In the genomic region with DNA sequence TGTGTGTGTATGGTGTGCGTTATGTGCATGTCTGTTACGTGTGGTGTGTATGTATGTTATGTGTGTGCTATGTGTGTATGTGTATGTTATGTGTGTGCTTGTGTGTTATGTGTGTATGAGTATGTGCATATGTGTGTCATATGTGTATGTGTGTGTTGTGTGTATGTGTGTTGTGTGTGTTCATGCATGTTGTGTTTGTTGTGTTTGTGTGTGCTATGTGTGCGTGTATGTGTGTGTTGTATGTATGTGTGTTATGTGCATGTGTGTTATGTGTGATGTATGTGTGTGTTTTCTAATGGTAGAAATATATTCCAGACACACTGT, we compare ENCODE assay signal across 17 cellular contexts. TPM values are rescaled to one million over a fixed set of nuclear protein-coding genes. Genes with fewer than 3 reads are reported as not detected.
A peak's percentile ranks its signal among the peaks of the same experiment; 100 is the strongest.
DNase-seq lines count a peak whose midpoint lies in the region; ATAC-seq, FAIRE-seq and TF ChIP-seq lines count a peak whose summit lies in the region.
"Had no signal": no experiment of that assay in that cellular context is flagged by ENCODE, and none has a peak within 500 bp of the region (broad histone marks: within the 10 kb centered on the region; RNA-seq: fewer than 3 reads in every experiment).

No MANE protein-coding gene starts in this region.

- TF ChIP-seq CTCF in RWPE2 (IDR thresholded peaks at IDR 0.05; ENCODE audit: poor library complexity, severe bottlenecking) (no peak), gastroesophageal sphincter (IDR thresholded peaks at IDR 0.05) (no peak)

- H3K36me3 ChIP-seq in RWPE2 (ENCODE audit: low read depth) (no peaks in the 10 kb centered on the region), gastroesophageal sphincter (no peaks in the 10 kb centered on the region), skeletal muscle tissue (ENCODE audit: control insufficient read depth in 3 of 3, insufficient read depth in 3 of 3, low read length in 3 of 3) (no peaks in the 10 kb centered on the region)
- H3K36me3 ChIP-seq: adrenal gland had no signal

- TF ChIP-seq POLR2A in GM12892 (IDR thresholded peaks at IDR 0.05; ENCODE audit: low read depth, low read length) (0 out of 2 replicates have a peak, but pooled peaks have one; percentile 50), gastroesophageal sphincter (IDR thresholded peaks at IDR 0.05) (no peak)

- H3K4me1 ChIP-seq in RWPE2 (ENCODE audit: insufficient read depth, poor library complexity, severe bottlenecking) = peaks cover 49% of the 10 kb centered on the region
- H3K4me1 ChIP-seq in gastroesophageal sphincter = peaks cover 3 to 81% (median 52%) of the 10 kb centered on the region in 3 donors
- peaks cover 72 to 74% (median 72%) of the 10 kb centered on the region in 3 donors for H3K4me1 ChIP-seq in skeletal muscle tissue (ENCODE audit: control insufficient read depth in 3 of 3, insufficient read depth in 3 of 3, low read length in 3 of 3)

- H3K9ac ChIP-seq in skeletal muscle tissue (ENCODE audit: low read depth in 1 of 3, low read length in 3 of 3) = no peak overlapping the region

- ATAC-seq in RWPE2 (ENCODE audit: low read depth) (no peak), gastroesophageal sphincter (no peak), GM18502 (IDR thresholded peaks at IDR 0.05; ENCODE audit: poor library complexity, unreplicated experiment) (no peak), HG02852 (IDR thresholded peaks at IDR 0.05; ENCODE audit: unreplicated experiment) (no peak), SK-N-SH treated with all-trans-retinoic acid at 6 μM for 48 hours (no peak)
- ATAC-seq: effector memory CD8-positive, alpha-beta T cell; T-helper 17 cell had no signal

- WGBS in gastroesophageal sphincter (ENCODE audit: low coverage in 1 of 2), 2 donors = 56 to 68% methylated on average over 2 to 3 of the region's 3 CpGs

- H3K27ac ChIP-seq in RWPE2 (ENCODE audit: poor library complexity, severe bottlenecking) (peak overlapping the region; percentile 65), gastroesophageal sphincter (peak overlapping the region in 3 of 4 donors; percentile 74 to 87 (median 83)), skeletal muscle tissue (ENCODE audit: low read depth, low read length) (peak overlapping the region; percentile 84)

- no peak for FAIRE-seq in GM12892 (lab: Jason Lieb, UNC)

- DNase-seq in GM12892 (ENCODE audit: insufficient read length) (no peak), RWPE2 (ENCODE audit: low spot score) (no peak)
- DNase-seq in stimulated activated naive CD4-positive, alpha-beta T cell (lab: John Stamatoyannopoulos, UW) = no peak
- DNase-seq: activated B cell treated with CpG ODN at 0.5 μM for 24 hours; activated CD8-positive, alpha-beta memory T cell treated with anti-CD3 and anti-CD28 coated beads for 24 hours; adrenal gland; DMS79; effector memory CD8-positive, alpha-beta T cell; NCI-H1048; stimulated activated CD4-positive, alpha-beta T cell treated with anti-CD3 and anti-CD28 coated beads, Interleukin-4, amount 100 ng/mL, for 1 hour; T-helper 17 cell; testis had no signal

- H3K9me3 ChIP-seq in RWPE2 (ENCODE audit: severe bottlenecking) (no peaks in the 10 kb centered on the region), gastroesophageal sphincter (no peaks in the 10 kb centered on the region), skeletal muscle tissue (ENCODE audit: control insufficient read depth in 3 of 3, low read length in 3 of 3) (no peaks in the 10 kb centered on the region)
- H3K9me3 ChIP-seq: adrenal gland, testis had no signal

- no peak for TF ChIP-seq EP300 in gastroesophageal sphincter (IDR thresholded peaks at IDR 0.05)

- H3K4me3 ChIP-seq in RWPE2 (ENCODE audit: severe bottlenecking) (no peak overlapping the region), gastroesophageal sphincter (no peak overlapping the region), skeletal muscle tissue (ENCODE audit: low read length in 3 of 3) (no peak overlapping the region)
- H3K4me3 ChIP-seq: adrenal gland, testis had no signal

- no peaks in the 10 kb centered on the region for H3K27me3 ChIP-seq in RWPE2 (ENCODE audit: insufficient read depth, poor library complexity, severe bottlenecking)
- H3K27me3 ChIP-seq in gastroesophageal sphincter = no peaks in the 10 kb centered on the region
- no peaks in the 10 kb centered on the region for H3K27me3 ChIP-seq in skeletal muscle tissue (ENCODE audit: control insufficient read depth in 3 of 3, insufficient read depth in 3 of 3, low read length in 3 of 3)
- H3K27me3 ChIP-seq: adrenal gland, testis had no signal

TF ChIP-seq in SK-N-SH treated with all-trans-retinoic acid at 6 μM for 48 hours, 23 proteins besides CTCF, POLR2A, EP300 and RAD21 (continues in another document):
- no peak for TF ChIP-seq POU6F1 (CRISPR knock-in tag; IDR thresholded peaks at IDR 0.05; ENCODE audit: borderline replicate concordance, low read depth)
- TF ChIP-seq ZNF8 (CRISPR knock-in tag; IDR thresholded peaks at IDR 0.05) = no peak
- no peak for TF ChIP-seq ZFP3 (CRISPR knock-in tag; IDR thresholded peaks at IDR 0.05)
- no peak for TF ChIP-seq ZFP30 (CRISPR knock-in tag; IDR thresholded peaks at IDR 0.05)
- TF ChIP-seq ISL1 (CRISPR knock-in tag; IDR thresholded peaks at IDR 0.05) = no peak
- no peak for TF ChIP-seq TOX (CRISPR knock-in tag; IDR thresholded peaks at IDR 0.05; ENCODE audit: borderline replicate concordance)
- no peak for TF ChIP-seq BACH2 (CRISPR knock-in tag; IDR thresholded peaks at IDR 0.05; ENCODE audit: borderline replicate concordance)
- TF ChIP-seq ZNF565 (CRISPR knock-in tag; conservative IDR thresholded peaks at IDR 0.05; ENCODE audit: low read depth) = no peak
- TF ChIP-seq ZC3H10 (CRISPR knock-in tag; IDR thresholded peaks at IDR 0.05) = no peak
- no peak for TF ChIP-seq SNAI2 (CRISPR knock-in tag; IDR thresholded peaks at IDR 0.05)
- TF ChIP-seq RARB (CRISPR knock-in tag; IDR thresholded peaks at IDR 0.05) = no peak
- TF ChIP-seq PATZ1 (CRISPR knock-in tag; IDR thresholded peaks at IDR 0.05; ENCODE audit: borderline replicate concordance) = no peak
- no peak for TF ChIP-seq TCF4 (CRISPR knock-in tag; IDR thresholded peaks at IDR 0.05; ENCODE audit: borderline replicate concordance)
- no peak for TF ChIP-seq CSRNP3 (CRISPR knock-in tag; IDR thresholded peaks at IDR 0.05)
- TF ChIP-seq PPARA (CRISPR knock-in tag; IDR thresholded peaks at IDR 0.05; ENCODE audit: borderline replicate concordance) = no peak

RNA-seq across cellular contexts. Expression of gene TOMM20, which starts 50.2 kb away (rescaled TPM):
- polyA plus RNA-seq in GM12892 (2012; ENCODE audit: missing spikeins) = 134 TPM
- total RNA-seq in gastroesophageal sphincter (100 to 1,000 TPM in 2 of 4 donors, 10 to 100 TPM in 2; 57.8 to 111 (median 99.1) TPM), skeletal muscle tissue (67.8 TPM)
